Comparison of ENCODE assay signal across 1 cellular context in the genomic region with DNA sequence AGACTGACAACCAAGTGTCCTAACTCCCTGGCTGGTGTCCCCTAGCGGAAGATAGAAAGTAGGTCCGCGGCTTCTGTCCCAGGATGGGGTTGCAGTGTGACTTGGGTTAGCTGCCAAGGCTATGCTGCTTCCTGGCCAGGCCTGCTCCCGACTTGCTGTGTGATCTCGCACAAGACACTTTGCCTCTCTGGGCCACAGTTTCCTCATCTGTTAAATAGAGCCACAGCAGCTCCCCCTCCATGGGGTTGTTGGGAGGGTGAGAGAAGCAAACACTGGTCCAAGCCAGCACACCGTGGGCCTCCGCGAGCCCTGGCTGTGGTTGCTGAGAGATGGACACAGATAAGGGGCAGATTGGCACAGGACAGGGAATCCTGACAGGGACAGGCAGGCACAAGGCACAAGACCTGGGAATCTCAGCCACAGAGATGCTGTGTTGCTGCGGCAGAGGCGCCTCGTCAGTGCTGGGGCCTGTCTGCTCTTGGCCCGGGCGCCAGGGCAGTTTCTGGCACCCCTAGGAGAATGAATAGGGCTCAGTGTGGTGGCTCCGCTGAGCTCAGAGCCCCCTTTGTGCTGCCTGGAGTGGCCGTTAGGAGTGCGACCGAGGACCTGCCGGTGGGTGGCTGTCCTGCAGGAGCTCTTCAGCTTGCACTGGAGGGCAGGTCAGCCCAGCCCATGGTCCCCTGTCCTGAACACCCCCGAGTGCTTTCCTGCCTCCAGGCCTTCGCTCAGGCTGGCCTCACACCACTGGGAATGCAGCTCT.
TF ChIP-seq lines count a peak whose summit lies in the region.

No MANE protein-coding gene starts in this region.

TF ChIP-seq in HepG2, 621 proteins besides CTCF, POLR2A, EP300 and RAD21:
- TF ChIP-seq, protein P1, sequence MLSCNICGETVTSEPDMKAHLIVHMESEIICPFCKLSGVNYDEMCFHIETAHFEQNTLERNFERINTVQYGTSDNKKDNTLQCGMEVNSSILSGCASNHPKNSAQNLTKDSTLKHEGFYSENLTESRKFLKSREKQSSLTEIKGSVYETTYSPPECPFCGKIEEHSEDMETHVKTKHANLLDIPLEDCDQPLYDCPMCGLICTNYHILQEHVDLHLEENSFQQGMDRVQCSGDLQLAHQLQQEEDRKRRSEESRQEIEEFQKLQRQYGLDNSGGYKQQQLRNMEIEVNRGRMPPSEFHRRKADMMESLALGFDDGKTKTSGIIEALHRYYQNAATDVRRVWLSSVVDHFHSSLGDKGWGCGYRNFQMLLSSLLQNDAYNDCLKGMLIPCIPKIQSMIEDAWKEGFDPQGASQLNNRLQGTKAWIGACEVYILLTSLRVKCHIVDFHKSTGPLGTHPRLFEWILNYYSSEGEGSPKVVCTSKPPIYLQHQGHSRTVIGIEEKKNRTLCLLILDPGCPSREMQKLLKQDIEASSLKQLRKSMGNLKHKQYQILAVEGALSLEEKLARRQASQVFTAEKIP (CRISPR knock-in tag; IDR thresholded peaks at IDR 0.05; ENCODE audit: borderline replicate concordance): no peak
- TF ChIP-seq, protein P2, sequence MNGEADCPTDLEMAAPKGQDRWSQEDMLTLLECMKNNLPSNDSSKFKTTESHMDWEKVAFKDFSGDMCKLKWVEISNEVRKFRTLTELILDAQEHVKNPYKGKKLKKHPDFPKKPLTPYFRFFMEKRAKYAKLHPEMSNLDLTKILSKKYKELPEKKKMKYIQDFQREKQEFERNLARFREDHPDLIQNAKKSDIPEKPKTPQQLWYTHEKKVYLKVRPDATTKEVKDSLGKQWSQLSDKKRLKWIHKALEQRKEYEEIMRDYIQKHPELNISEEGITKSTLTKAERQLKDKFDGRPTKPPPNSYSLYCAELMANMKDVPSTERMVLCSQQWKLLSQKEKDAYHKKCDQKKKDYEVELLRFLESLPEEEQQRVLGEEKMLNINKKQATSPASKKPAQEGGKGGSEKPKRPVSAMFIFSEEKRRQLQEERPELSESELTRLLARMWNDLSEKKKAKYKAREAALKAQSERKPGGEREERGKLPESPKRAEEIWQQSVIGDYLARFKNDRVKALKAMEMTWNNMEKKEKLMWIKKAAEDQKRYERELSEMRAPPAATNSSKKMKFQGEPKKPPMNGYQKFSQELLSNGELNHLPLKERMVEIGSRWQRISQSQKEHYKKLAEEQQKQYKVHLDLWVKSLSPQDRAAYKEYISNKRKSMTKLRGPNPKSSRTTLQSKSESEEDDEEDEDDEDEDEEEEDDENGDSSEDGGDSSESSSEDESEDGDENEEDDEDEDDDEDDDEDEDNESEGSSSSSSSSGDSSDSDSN (CRISPR knock-in tag; IDR thresholded peaks at IDR 0.05): 0 out of 2 replicates have a peak, but pooled peaks have one; percentile 40
- TF ChIP-seq, protein P3, sequence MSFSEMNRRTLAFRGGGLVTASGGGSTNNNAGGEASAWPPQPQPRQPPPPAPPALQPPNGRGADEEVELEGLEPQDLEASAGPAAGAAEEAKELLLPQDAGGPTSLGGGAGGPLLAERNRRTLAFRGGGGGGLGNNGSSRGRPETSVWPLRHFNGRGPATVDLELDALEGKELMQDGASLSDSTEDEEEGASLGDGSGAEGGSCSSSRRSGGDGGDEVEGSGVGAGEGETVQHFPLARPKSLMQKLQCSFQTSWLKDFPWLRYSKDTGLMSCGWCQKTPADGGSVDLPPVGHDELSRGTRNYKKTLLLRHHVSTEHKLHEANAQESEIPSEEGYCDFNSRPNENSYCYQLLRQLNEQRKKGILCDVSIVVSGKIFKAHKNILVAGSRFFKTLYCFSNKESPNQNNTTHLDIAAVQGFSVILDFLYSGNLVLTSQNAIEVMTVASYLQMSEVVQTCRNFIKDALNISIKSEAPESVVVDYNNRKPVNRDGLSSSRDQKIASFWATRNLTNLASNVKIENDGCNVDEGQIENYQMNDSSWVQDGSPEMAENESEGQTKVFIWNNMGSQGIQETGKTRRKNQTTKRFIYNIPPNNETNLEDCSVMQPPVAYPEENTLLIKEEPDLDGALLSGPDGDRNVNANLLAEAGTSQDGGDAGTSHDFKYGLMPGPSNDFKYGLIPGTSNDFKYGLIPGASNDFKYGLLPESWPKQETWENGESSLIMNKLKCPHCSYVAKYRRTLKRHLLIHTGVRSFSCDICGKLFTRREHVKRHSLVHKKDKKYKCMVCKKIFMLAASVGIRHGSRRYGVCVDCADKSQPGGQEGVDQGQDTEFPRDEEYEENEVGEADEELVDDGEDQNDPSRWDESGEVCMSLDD (CRISPR knock-in tag; IDR thresholded peaks at IDR 0.05; ENCODE audit: borderline replicate concordance): no peak
- TF ChIP-seq, protein P4, sequence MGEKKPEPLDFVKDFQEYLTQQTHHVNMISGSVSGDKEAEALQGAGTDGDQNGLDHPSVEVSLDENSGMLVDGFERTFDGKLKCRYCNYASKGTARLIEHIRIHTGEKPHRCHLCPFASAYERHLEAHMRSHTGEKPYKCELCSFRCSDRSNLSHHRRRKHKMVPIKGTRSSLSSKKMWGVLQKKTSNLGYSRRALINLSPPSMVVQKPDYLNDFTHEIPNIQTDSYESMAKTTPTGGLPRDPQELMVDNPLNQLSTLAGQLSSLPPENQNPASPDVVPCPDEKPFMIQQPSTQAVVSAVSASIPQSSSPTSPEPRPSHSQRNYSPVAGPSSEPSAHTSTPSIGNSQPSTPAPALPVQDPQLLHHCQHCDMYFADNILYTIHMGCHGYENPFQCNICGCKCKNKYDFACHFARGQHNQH (CRISPR knock-in tag; IDR thresholded peaks at IDR 0.05): no peak
- no peak for TF ChIP-seq TCF12 (IDR thresholded peaks at IDR 0.05)
- no peak for TF ChIP-seq TCF12 (CRISPR knock-in tag; IDR thresholded peaks at IDR 0.05)
- TF ChIP-seq, protein P5, sequence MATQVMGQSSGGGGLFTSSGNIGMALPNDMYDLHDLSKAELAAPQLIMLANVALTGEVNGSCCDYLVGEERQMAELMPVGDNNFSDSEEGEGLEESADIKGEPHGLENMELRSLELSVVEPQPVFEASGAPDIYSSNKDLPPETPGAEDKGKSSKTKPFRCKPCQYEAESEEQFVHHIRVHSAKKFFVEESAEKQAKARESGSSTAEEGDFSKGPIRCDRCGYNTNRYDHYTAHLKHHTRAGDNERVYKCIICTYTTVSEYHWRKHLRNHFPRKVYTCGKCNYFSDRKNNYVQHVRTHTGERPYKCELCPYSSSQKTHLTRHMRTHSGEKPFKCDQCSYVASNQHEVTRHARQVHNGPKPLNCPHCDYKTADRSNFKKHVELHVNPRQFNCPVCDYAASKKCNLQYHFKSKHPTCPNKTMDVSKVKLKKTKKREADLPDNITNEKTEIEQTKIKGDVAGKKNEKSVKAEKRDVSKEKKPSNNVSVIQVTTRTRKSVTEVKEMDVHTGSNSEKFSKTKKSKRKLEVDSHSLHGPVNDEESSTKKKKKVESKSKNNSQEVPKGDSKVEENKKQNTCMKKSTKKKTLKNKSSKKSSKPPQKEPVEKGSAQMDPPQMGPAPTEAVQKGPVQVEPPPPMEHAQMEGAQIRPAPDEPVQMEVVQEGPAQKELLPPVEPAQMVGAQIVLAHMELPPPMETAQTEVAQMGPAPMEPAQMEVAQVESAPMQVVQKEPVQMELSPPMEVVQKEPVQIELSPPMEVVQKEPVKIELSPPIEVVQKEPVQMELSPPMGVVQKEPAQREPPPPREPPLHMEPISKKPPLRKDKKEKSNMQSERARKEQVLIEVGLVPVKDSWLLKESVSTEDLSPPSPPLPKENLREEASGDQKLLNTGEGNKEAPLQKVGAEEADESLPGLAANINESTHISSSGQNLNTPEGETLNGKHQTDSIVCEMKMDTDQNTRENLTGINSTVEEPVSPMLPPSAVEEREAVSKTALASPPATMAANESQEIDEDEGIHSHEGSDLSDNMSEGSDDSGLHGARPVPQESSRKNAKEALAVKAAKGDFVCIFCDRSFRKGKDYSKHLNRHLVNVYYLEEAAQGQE (IDR thresholded peaks at IDR 0.05; ENCODE audit: borderline replicate concordance in 1 of 2, low read depth in 1 of 2, low read length in 2 of 2): no peak
- TF ChIP-seq ZNF572 (CRISPR knock-in tag; IDR thresholded peaks at IDR 0.05): no peak
- no peak for TF ChIP-seq MED1 (CRISPR knock-in tag; IDR thresholded peaks at IDR 0.05)
- TF ChIP-seq IKZF1 (IDR thresholded peaks at IDR 0.05): no peak
- no peak for TF ChIP-seq ZNF354B (CRISPR knock-in tag; IDR thresholded peaks at IDR 0.05)
- TF ChIP-seq HMGA1 (CRISPR knock-in tag; conservative IDR thresholded peaks at IDR 0.05): no peak
- no peak for TF ChIP-seq SOX13 (IDR thresholded peaks at IDR 0.05)
- TF ChIP-seq SOX13 (CRISPR knock-in tag; conservative IDR thresholded peaks at IDR 0.05 in 1 of 2, IDR thresholded peaks at IDR 0.05 in 1 of 2): no peak
- TF ChIP-seq NFATC3 (CRISPR knock-in tag; IDR thresholded peaks at IDR 0.05): no peak
- TF ChIP-seq ZNF335 (CRISPR knock-in tag; IDR thresholded peaks at IDR 0.05): no peak
- no peak for TF ChIP-seq MBD4 (IDR thresholded peaks at IDR 0.05; ENCODE audit: borderline replicate concordance, low read length)
- peak; percentile 18 for TF ChIP-seq HNRNPLL (IDR thresholded peaks at IDR 0.05; ENCODE audit: low read depth, low read length, poor library complexity, severe bottlenecking)
- no peak for TF ChIP-seq TGIF2 (CRISPR knock-in tag; IDR thresholded peaks at IDR 0.05)
- peak; percentile 98 for TF ChIP-seq ZNF768 (CRISPR knock-in tag; IDR thresholded peaks at IDR 0.05)
- TF ChIP-seq, protein P6, sequence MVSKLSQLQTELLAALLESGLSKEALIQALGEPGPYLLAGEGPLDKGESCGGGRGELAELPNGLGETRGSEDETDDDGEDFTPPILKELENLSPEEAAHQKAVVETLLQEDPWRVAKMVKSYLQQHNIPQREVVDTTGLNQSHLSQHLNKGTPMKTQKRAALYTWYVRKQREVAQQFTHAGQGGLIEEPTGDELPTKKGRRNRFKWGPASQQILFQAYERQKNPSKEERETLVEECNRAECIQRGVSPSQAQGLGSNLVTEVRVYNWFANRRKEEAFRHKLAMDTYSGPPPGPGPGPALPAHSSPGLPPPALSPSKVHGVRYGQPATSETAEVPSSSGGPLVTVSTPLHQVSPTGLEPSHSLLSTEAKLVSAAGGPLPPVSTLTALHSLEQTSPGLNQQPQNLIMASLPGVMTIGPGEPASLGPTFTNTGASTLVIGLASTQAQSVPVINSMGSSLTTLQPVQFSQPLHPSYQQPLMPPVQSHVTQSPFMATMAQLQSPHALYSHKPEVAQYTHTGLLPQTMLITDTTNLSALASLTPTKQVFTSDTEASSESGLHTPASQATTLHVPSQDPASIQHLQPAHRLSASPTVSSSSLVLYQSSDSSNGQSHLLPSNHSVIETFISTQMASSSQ (IDR thresholded peaks at IDR 0.05; ENCODE audit: low read depth): no peak
- TF ChIP-seq, protein P6 (CRISPR knock-in tag; IDR thresholded peaks at IDR 0.05; ENCODE audit: borderline replicate concordance): no peak
- peak; percentile 72 for TF ChIP-seq ZMYM3 (CRISPR knock-in tag; IDR thresholded peaks at IDR 0.05)
- TF ChIP-seq, protein P7, sequence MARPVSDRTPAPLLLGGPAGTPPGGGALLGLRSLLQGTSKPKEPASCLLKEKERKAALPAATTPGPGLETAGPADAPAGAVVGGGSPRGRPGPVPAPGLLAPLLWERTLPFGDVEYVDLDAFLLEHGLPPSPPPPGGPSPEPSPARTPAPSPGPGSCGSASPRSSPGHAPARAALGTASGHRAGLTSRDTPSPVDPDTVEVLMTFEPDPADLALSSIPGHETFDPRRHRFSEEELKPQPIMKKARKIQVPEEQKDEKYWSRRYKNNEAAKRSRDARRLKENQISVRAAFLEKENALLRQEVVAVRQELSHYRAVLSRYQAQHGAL (CRISPR knock-in tag; IDR thresholded peaks at IDR 0.05; ENCODE audit: not compliant biosample characterization): no peak
TF ChIP-seq in HepG2: peak in this region for 4.
